ENCODE assay signal across 9 cellular contexts in the genomic region with DNA sequence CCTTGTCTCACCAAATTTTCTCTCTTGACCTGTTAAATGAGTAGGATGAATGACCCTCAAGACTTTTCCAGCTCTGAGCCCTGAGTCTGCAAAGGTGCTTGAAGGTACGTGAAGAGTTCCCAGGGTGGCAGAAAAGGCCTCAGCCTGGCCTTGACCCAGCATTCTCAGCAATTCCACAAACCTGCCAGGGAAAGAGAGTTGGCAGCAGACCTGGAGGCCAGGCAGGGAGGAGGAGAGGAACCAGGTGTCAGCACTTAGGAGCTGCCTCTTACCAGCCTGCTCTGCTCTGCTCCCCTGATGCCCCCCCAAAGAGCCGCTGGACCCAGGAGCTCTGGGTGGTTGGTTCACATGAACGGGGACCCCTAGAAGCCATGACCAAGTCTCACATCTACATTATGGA. TPM values are rescaled to one million over a fixed set of nuclear protein-coding genes. Genes with fewer than 3 reads are reported as not detected.
"Had no signal": no experiment of that assay in that cellular context is flagged by ENCODE, and none has a peak within 500 bp of the region (broad histone marks: within the 10 kb centered on the region; RNA-seq: fewer than 3 reads in every experiment).

No MANE protein-coding gene starts in this region.

RNA-seq across cellular contexts. Expression of gene DUOX2, which starts 33.4 kb away (rescaled TPM):
- total RNA-seq: activated CD8-positive, alpha-beta memory T cell treated with anti-CD3 and anti-CD28 coated beads, Interleukin-2, amount 10 ng/mL, durations not matched to agents 7 days and 5 days; PC-9; SJCRH30; T-helper 1 cell treated with Interleukin-12 subunit alpha and Interleukin-12 subunit beta and Interleukin-4 antibody, amounts not matched to agents 30 ng/mL and 1 ng/mL, for 36 hours; T-helper 2 cell treated with Interferon-gamma antibody and Interleukin-4, amounts not matched to agents 100 ng/mL and 5 ng/mL, for 36 hours had no signal
- polyA plus RNA-seq: IgD-negative memory B cell had no signal

RNA-seq across cellular contexts. Expression of gene DUOXA2, which starts 33.5 kb away (rescaled TPM):
- total RNA-seq: activated CD4-positive, alpha-beta memory T cell treated with anti-CD3 and anti-CD28 coated beads, Interleukin-2, amount 10 ng/mL, durations not matched to agents 7 days and 5 days; activated CD8-positive, alpha-beta memory T cell treated with anti-CD3 and anti-CD28 coated beads, Interleukin-2, amount 10 ng/mL, durations not matched to agents 7 days and 5 days; MCF 10A; OCI-LY7; PC-9; SJCRH30; T-helper 1 cell treated with Interleukin-12 subunit alpha and Interleukin-12 subunit beta and Interleukin-4 antibody, amounts not matched to agents 30 ng/mL and 1 ng/mL, for 36 hours; T-helper 2 cell treated with Interferon-gamma antibody and Interleukin-4, amounts not matched to agents 100 ng/mL and 5 ng/mL, for 36 hours had no signal
- polyA plus RNA-seq: IgD-negative memory B cell had no signal

RNA-seq across cellular contexts. Expression of gene DUOXA1, which starts 49.1 kb away (rescaled TPM):
- total RNA-seq: activated CD4-positive, alpha-beta memory T cell treated with anti-CD3 and anti-CD28 coated beads, Interleukin-2, amount 10 ng/mL, durations not matched to agents 7 days and 5 days; activated CD8-positive, alpha-beta memory T cell treated with anti-CD3 and anti-CD28 coated beads, Interleukin-2, amount 10 ng/mL, durations not matched to agents 7 days and 5 days; OCI-LY7; T-helper 2 cell treated with Interferon-gamma antibody and Interleukin-4, amounts not matched to agents 100 ng/mL and 5 ng/mL, for 36 hours had no signal
- polyA plus RNA-seq: IgD-negative memory B cell had no signal

RNA-seq across cellular contexts. Expression of gene DUOX1, which starts 49.2 kb away (rescaled TPM):
- total RNA-seq: OCI-LY7; PC-9; SJCRH30; T-helper 2 cell treated with Interferon-gamma antibody and Interleukin-4, amounts not matched to agents 100 ng/mL and 5 ng/mL, for 36 hours had no signal
